In the genomic region with DNA sequence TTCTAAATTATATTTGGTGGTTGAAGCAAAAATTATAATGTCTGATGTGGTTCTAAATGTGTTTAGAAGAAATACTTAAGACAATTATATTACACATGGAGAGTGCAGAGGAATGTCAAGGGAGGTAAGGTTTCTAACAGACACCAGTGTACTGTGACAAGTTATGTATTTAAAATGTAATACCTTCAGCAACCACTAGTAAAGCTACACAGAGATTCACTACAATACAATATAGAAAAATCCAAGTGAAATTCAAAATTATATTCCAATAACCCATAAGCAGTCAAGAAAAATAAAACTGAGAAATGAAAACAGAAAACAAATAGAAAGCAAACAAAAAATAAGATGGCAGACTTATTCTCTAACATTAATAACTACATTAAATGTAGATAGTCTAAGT, we compare ENCODE assay signal across 16 cellular contexts.
DNase-seq lines count a peak whose midpoint lies in the region; ATAC-seq, FAIRE-seq and TF ChIP-seq lines count a peak whose summit lies in the region.
"Had no signal": no experiment of that assay in that cellular context is flagged by ENCODE, and none has a peak within 500 bp of the region (broad histone marks: within the 10 kb centered on the region; RNA-seq: fewer than 3 reads in every experiment).

No MANE protein-coding gene starts in this region.

- no peaks in the 10 kb centered on the region for H3F3A ChIP-seq in PC-3 (ENCODE audit: low read length, unreplicated experiment)

- H3K79me2 ChIP-seq in PC-3 (ENCODE audit: low read length) = no peaks in the 10 kb centered on the region

- H3K36me3 ChIP-seq in PC-3 (ENCODE audit: low read depth, low read length) (no peaks in the 10 kb centered on the region), kidney (ENCODE audit: control insufficient read depth in 1 of 2, insufficient read depth in 2 of 2, low read length in 2 of 2) (no peaks in the 10 kb centered on the region)

- H3K4me1 ChIP-seq in PC-3 (ENCODE audit: insufficient read depth, low read length) (no peaks in the 10 kb centered on the region), kidney (ENCODE audit: control insufficient read depth in 1 of 2, insufficient read depth in 1 of 2, low read depth in 1 of 2, low read length in 2 of 2) (no peaks in the 10 kb centered on the region)
- H3K4me1 ChIP-seq: Caco-2 had no signal

- TF ChIP-seq CTCF in PC-3 (conservative IDR thresholded peaks at IDR 0.05; ENCODE audit: low read depth, low read length) (0 out of 2 replicates have a peak, but pooled peaks have one; percentile 11), kidney (IDR thresholded peaks at IDR 0.05; ENCODE audit: borderline replicate concordance, extremely low read depth, insufficient read depth) (no peak)

- no peak overlapping the region for H3K4me3 ChIP-seq in PC-3 (ENCODE audit: low read length)
- no peak overlapping the region for H3K4me3 ChIP-seq in kidney (ENCODE audit: low read length in 2 of 2)

- H4K20me1 ChIP-seq in PC-3 (ENCODE audit: low read length) = no peaks in the 10 kb centered on the region

- H3K27me3 ChIP-seq in PC-3 (ENCODE audit: low read length) = no peaks in the 10 kb centered on the region

- H3K4me2 ChIP-seq in PC-3 (ENCODE audit: low read length) = no peak overlapping the region

- H3K27ac ChIP-seq in PC-3 (ENCODE audit: low read length) (no peak overlapping the region), kidney (ENCODE audit: low read depth in 2 of 2, low read length in 2 of 2) (no peak overlapping the region)

- H2AFZ ChIP-seq in PC-3 (ENCODE audit: low read length) = no peak overlapping the region

- BruUV-seq in PC-3 (replicated peaks; lab: Mats Ljungman, UMichigan) = no TSS peak

- no peak for DNase-seq in PC-3
- DNase-seq in kidney = no peak
- DNase-seq in DMS 273 treated with DMSO at 0.1 percent for 48 hours (lab: John Stamatoyannopoulos, UW) = no peak
- no peak for DNase-seq in A172 (ENCODE audit: low spot score)
- DNase-seq: activated naive CD4-positive, alpha-beta T cell treated with Interleukin-2 at 50 U/mL for 16 hours; aorta; Caco-2; cerebellar nuclear complex; NCI-H1105; NCI-H748 treated with DMSO at 0.1 percent for 48 hours had no signal

- peak; percentile 60 for ATAC-seq in HG02884 (IDR thresholded peaks at IDR 0.05; ENCODE audit: unreplicated experiment)
- no peak for ATAC-seq in PC-3
- ATAC-seq in GM19455 (IDR thresholded peaks at IDR 0.05; ENCODE audit: unreplicated experiment) = no peak
- no peak for ATAC-seq in GM19463 (IDR thresholded peaks at IDR 0.05; ENCODE audit: unreplicated experiment)
- ATAC-seq: HCT116, left lobe of liver had no signal

- FAIRE-seq in G401.6 (lab: Jason Lieb, UNC) = peak; percentile 51
- peak; percentile 25 for FAIRE-seq in kidney (lab: Jason Lieb, UNC)

- intact Hi-C loops in PC-3 (cut with micrococcal nuclease) = no loop called here
- intact Hi-C loops in kidney (cut with DNase I) = no loop called here

- H3K9me3 ChIP-seq in PC-3 (ENCODE audit: low read length) = no peaks in the 10 kb centered on the region
- H3K9me3 ChIP-seq in kidney (ENCODE audit: control insufficient read depth in 1 of 2, low read length in 2 of 2) = no peaks in the 10 kb centered on the region
- H3K9me3 ChIP-seq: Caco-2 had no signal

- CTCF ChIA-PET in PC-3 (lab: Charles Lee) = no interaction called here

- no peaks in the 10 kb centered on the region for H3K9me2 ChIP-seq in PC-3 (replicated peaks; ENCODE audit: low read length)

- POLR2A ChIA-PET in PC-3 (lab: Charles Lee; ENCODE audit: unreplicated experiment) = no interaction called here

- H3K9ac ChIP-seq in PC-3 (ENCODE audit: low read length) (no peak overlapping the region), kidney (ENCODE audit: low read length in 2 of 2) (no peak overlapping the region)
